In the genomic region with DNA sequence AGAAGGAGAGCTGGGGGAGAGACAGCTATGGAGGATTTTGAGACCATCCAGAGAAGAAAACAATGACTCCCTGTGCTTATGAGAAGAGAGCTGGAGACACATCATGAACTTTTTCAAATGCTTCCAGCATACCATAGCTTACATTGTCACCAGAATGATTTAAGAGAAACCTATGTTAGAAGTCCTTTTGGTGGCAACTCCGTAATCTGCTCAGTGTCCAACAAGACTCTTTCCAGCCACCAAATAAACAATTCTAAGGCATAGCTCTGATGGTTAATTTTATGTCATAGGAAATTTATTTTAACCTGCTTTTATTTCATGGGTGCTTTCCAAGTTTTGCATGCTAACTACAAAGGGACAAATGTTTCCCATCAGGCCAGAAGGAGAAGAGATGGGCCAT, we compare ENCODE assay signal across 22 cellular contexts.
DNase-seq lines count a peak whose midpoint lies in the region; FAIRE-seq and TF ChIP-seq lines count a peak whose summit lies in the region.
"Had no signal": no experiment of that assay in that cellular context is flagged by ENCODE, and none has a peak within 500 bp of the region (broad histone marks: within the 10 kb centered on the region; RNA-seq: fewer than 3 reads in every experiment).

No MANE protein-coding gene starts in this region.

- peak; percentile 72 for FAIRE-seq in endometrium (lab: Jason Lieb, UNC)
- FAIRE-seq: G401.6, GM12892, H1 had no signal

- WGBS in transverse colon (ENCODE audit: low coverage in 1 of 2), 2 donors = 52 to 80% methylated on average over 1 of the region's 1 CpG
- WGBS in thyroid gland, 2 donors = 85% methylated on average over 1 of the region's 1 CpG

- H3K4me1 ChIP-seq in muscle layer of colon (ENCODE audit: insufficient read depth, low read length) (peaks cover 57% of the 10 kb centered on the region), rectal smooth muscle tissue (ENCODE audit: control insufficient read depth, insufficient read depth, low read length) (peaks cover 33% of the 10 kb centered on the region), transverse colon (no peaks in the 10 kb centered on the region), thyroid gland (no peaks in the 10 kb centered on the region)
- H3K4me1 ChIP-seq: BLaER1 had no signal

- no peak for TF ChIP-seq EP300 in transverse colon (IDR thresholded peaks at IDR 0.05; ENCODE audit: low read depth)

- H3K9me3 ChIP-seq in muscle layer of colon (ENCODE audit: low read length) (no peaks in the 10 kb centered on the region), transverse colon (no peaks in the 10 kb centered on the region), thyroid gland (no peaks in the 10 kb centered on the region)
- H3K9me3 ChIP-seq: BLaER1, Caco-2 had no signal

- H3K36me3 ChIP-seq in muscle layer of colon (ENCODE audit: insufficient read depth, low read length) (no peaks in the 10 kb centered on the region), rectal smooth muscle tissue (ENCODE audit: control insufficient read depth, insufficient read depth, low read length) (no peaks in the 10 kb centered on the region), transverse colon (no peaks in the 10 kb centered on the region), thyroid gland (no peaks in the 10 kb centered on the region)
- H3K36me3 ChIP-seq: BLaER1 had no signal

- H3K4me3 ChIP-seq in muscle layer of colon (ENCODE audit: low read depth in 1 of 2, low read length in 2 of 2) = no peak overlapping the region
- H3K4me3 ChIP-seq in rectal smooth muscle tissue (ENCODE audit: low read length) = no peak overlapping the region
- H3K4me3 ChIP-seq in transverse colon = no peak overlapping the region
- no peak overlapping the region for H3K4me3 ChIP-seq in thyroid gland (replicated peaks in 1 of 3)
- H3K4me3 ChIP-seq: BLaER1, GM23248 had no signal

- TF ChIP-seq POLR2A in transverse colon (IDR thresholded peaks at IDR 0.05) (no peak), thyroid gland (IDR thresholded peaks at IDR 0.05) (no peak)

- TF ChIP-seq CTCF in transverse colon (IDR thresholded peaks at IDR 0.05) (no peak), thyroid gland (IDR thresholded peaks at IDR 0.05) (no peak)

- DNase-seq in transverse colon (no peak), thyroid gland (no peak), cerebellar nuclear complex (lab: John Stamatoyannopoulos, UW) (no peak), NCI-H774 (lab: John Stamatoyannopoulos, UW) (no peak)
- no peak for DNase-seq in activated CD4-positive, alpha-beta T cell treated with anti-CD3 and anti-CD28 coated beads for 4 hours
- DNase-seq: 8988T; Caco-2; CD4-positive, CD25-positive, alpha-beta regulatory T cell; CD8-positive, alpha-beta T cell; DMS153; DND-41; GM23248; H7; HCEC 1CT had no signal

- in situ Hi-C loops in transverse colon (cut with MboI; ENCODE audit: low pct_ligation_motif_present in 1 of 4, low pct_unique_long_range_greater_than_20kb in 1 of 4, low sequenced_read_pairs in 3 of 4) = no loop called here

- peak overlapping the region; percentile 73 for H3K27ac ChIP-seq in muscle layer of colon (ENCODE audit: low read depth, low read length)
- H3K27ac ChIP-seq in rectal smooth muscle tissue (ENCODE audit: low read depth, low read length) = peak overlapping the region; percentile 85
- peak overlapping the region; percentile 18 to 65 (median 62) for H3K27ac ChIP-seq in transverse colon
- no peak overlapping the region for H3K27ac ChIP-seq in thyroid gland
- H3K27ac ChIP-seq: BLaER1, C4-2B, GM23248 had no signal

- H3K9ac ChIP-seq in muscle layer of colon (ENCODE audit: low read length) (no peak overlapping the region), rectal smooth muscle tissue (ENCODE audit: low read length) (no peak overlapping the region)
- H3K9ac ChIP-seq: BLaER1, GM23248 had no signal

- H3K27me3 ChIP-seq in muscle layer of colon (ENCODE audit: control insufficient read depth in 1 of 2, insufficient read depth in 2 of 2, low read length in 2 of 2) = no peaks in the 10 kb centered on the region
- no peaks in the 10 kb centered on the region for H3K27me3 ChIP-seq in rectal smooth muscle tissue (ENCODE audit: control insufficient read depth, insufficient read depth, low read length)
- H3K27me3 ChIP-seq in transverse colon = no peaks in the 10 kb centered on the region
- no peaks in the 10 kb centered on the region for H3K27me3 ChIP-seq in thyroid gland
- H3K27me3 ChIP-seq: BLaER1 had no signal

- intact Hi-C loops in transverse colon (cut with DNase I; ENCODE audit: low total_unique reads) (no loop called here), thyroid gland (cut with DNase I) (no loop called here)

Comparison
In these comparisons a context has a peak if more than half of its experiments do, and no peak if none do; other contexts are left out.
1. H3K27ac ChIP-seq: peak in muscle layer of colon (single experiment), rectal smooth muscle tissue (single experiment) and transverse colon (4 of 4); none in thyroid gland (0 of 3).